In the genomic region with DNA sequence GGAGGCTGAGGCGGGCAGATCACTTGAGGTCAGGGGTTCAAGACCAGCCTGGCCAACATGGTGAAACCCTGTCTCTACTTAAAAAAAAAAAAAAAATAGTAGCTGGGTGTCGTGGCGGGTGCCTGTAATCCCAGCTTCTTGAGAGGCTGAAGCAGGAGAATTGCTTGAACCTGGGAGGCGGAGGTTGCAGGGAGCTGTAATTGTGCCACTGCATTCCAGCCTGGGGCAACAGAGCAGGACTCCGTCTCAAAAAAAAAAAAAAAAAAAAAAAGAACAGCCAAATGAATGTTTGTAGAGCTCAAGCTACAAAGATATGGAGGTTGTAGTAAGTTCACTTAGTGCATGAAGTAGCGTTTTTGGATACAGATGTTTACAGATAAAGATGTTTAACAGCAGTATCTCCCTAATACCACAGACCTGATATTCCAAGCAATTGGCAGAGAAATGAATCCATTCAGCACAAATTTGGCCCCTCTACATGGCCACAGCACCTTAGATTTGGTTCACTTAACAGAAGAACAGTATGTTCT, we compare ENCODE assay signal across 23 cellular contexts. TPM values are rescaled to one million over a fixed set of nuclear protein-coding genes. Genes with fewer than 3 reads are reported as not detected.
DNase-seq lines count a peak whose midpoint lies in the region; ATAC-seq and TF ChIP-seq lines count a peak whose summit lies in the region.
"Had no signal": no experiment of that assay in that cellular context is flagged by ENCODE, and none has a peak within 500 bp of the region (broad histone marks: within the 10 kb centered on the region; RNA-seq: fewer than 3 reads in every experiment).

No MANE protein-coding gene starts in this region.

- intact Hi-C loops in thyroid gland (cut with DNase I), result no loop called here

- ATAC-seq in HG02610 (IDR thresholded peaks at IDR 0.05; ENCODE audit: unreplicated experiment), result no peak
- ATAC-seq: activated T-cell treated with anti-CD3 and anti-CD28 coated beads, Interleukin-2, amount 50 U/mL, for 72 hours; natural killer cell; stimulated activated memory B cell treated with anti-CD40 and anti-IgM and Interleukin-4, amounts not matched to agents 10 μg/mL and 1 μg/mL and 100 μg/mL, for 72 hours had no signal

- no peak for TF ChIP-seq POLR2A in thyroid gland (IDR thresholded peaks at IDR 0.05)

- peak; percentile 35 for DNase-seq in EH (ENCODE audit: low read depth)
- DNase-seq in islet precursor cell, result peak; percentile 84
- peak; percentile 40 to 57 for DNase-seq in thyroid gland
- no peak for DNase-seq in HT-29 (ENCODE audit: low spot score)
- no peak for DNase-seq in RKO (ENCODE audit: low spot score)
- DNase-seq in DMS53 treated with DMSO at 0.1 percent for 48 hours (lab: John Stamatoyannopoulos, UW; ENCODE audit: unreplicated experiment), result no peak
- DNase-seq: activated CD8-positive, alpha-beta memory T cell treated with anti-CD3 and anti-CD28 coated beads for 24 hours; activated naive CD4-positive, alpha-beta T cell treated with anti-CD3 and anti-CD28 coated beads, Interleukin-2, amount 50 U/mL, for 16 hours; activated T-cell treated with anti-CD3 and anti-CD28 coated beads, Interleukin-2, amount 50 U/mL, for 72 hours; cortex of kidney; hippocampal formation; IMR-90; mesendoderm; natural killer cell; NCI-H1436; NCI-H524 treated with DMSO at 0.1 percent for 48 hours; RPMI8226; stimulated activated CD4-positive, alpha-beta T cell treated with anti-CD3 and anti-CD28 coated beads, Interleukin-1b, Interleukin-23, amount 100 ng/mL, for 48 hours; T1000 had no signal

- H3K36me3 ChIP-seq in thyroid gland, result peaks cover 11 to 18% of the 10 kb centered on the region in 2 donors

- 70 to 74% methylated on average over 6 of the region's 6 CpGs for WGBS in thyroid gland, 2 donors

- H3K27ac ChIP-seq in cingulate gyrus (ENCODE audit: low read depth, low read length) (peak overlapping the region; percentile 5), thyroid gland (peak overlapping the region in 2 of 3 donors; percentile 37 to 63)
- H3K27ac ChIP-seq: parathyroid adenoma had no signal

- H3K4me1 ChIP-seq in thyroid gland, result peaks cover 0 to 34% of the 10 kb centered on the region in 2 donors
- H3K4me1 ChIP-seq: parathyroid adenoma had no signal

- TF ChIP-seq CTCF in thyroid gland (IDR thresholded peaks at IDR 0.05), result no peak

- H3K4me3 ChIP-seq in thyroid gland (replicated peaks in 1 of 3), result no peak overlapping the region

- H3K27me3 ChIP-seq in thyroid gland, result no peaks in the 10 kb centered on the region

- no peaks in the 10 kb centered on the region for H3K9me3 ChIP-seq in thyroid gland

RNA-seq across cellular contexts. Expression of a gene that starts 49.5 kb away (rescaled TPM):
- total RNA-seq in thyroid gland, result 10 to 100 TPM; 28.4 to 42.1 (median 36.7) TPM
- total RNA-seq in HT-29 (2014; rRNA removed; shearing (Covaris generic)), result 21.5 and 39.6 TPM in 2 replicates

Comparison
In these comparisons a context has a peak if more than half of its experiments do, and no peak if none do; other contexts are left out.
1. DNase-seq: peak in EH (single experiment), islet precursor cell (single experiment) and thyroid gland (2 of 2); none in HT-29 (single experiment), RKO (single experiment) and DMS53 treated with DMSO at 0.1 percent for 48 hours (single experiment).